11 cellular contexts compared by ENCODE assay signal in genomic region chr11:10379022-10379421, GRCh38.
DNase-seq lines count a peak whose midpoint lies in the region; ATAC-seq, FAIRE-seq and TF ChIP-seq lines count a peak whose summit lies in the region.
"Had no signal": no experiment of that assay in that cellular context is flagged by ENCODE, and none has a peak within 500 bp of the region (broad histone marks: within the 10 kb centered on the region; RNA-seq: fewer than 3 reads in every experiment).

No MANE protein-coding gene starts in this region.

- H2BK5ac ChIP-seq in mesendoderm (ENCODE audit: low read length) = no peak overlapping the region

- DNase-seq in CD1c-positive myeloid dendritic cell (ENCODE audit: extremely low spot score) (peak; percentile 18), M059J (ENCODE audit: low read depth) (peak; percentile 48), dermis microvascular lymphatic vessel endothelial cell (ENCODE audit: low read depth in 2 of 2) (peak; percentile 16 to 45), mesendoderm (peak; percentile 34), RCC 7860 (ENCODE audit: low spot score) (no peak), mucosa of gallbladder (ENCODE audit: low spot score) (no peak), gastrocnemius medialis (no peak)
- DNase-seq: ovary, T-helper 2 cell had no signal

- H3K18ac ChIP-seq in mesendoderm (ENCODE audit: low read length) = no peak overlapping the region

- no peak overlapping the region for H3K4me2 ChIP-seq in mesendoderm (ENCODE audit: low read length)

- no peak overlapping the region for H3K4ac ChIP-seq in mesendoderm (ENCODE audit: low read depth, low read length)

- no peak overlapping the region for H3K23ac ChIP-seq in mesendoderm (ENCODE audit: low read length)

- no peak overlapping the region for H3K9ac ChIP-seq in mesendoderm (ENCODE audit: low read length)

- H3K36me3 ChIP-seq in mesendoderm (ENCODE audit: control insufficient read depth, insufficient read depth, low read length) (no peaks in the 10 kb centered on the region), gastrocnemius medialis (no peaks in the 10 kb centered on the region)
- H3K36me3 ChIP-seq: ovary had no signal

- no peak overlapping the region for H3K56ac ChIP-seq in mesendoderm (ENCODE audit: low read length)

- H3K4me1 ChIP-seq in mesendoderm (ENCODE audit: control insufficient read depth, low read depth, low read length) (no peaks in the 10 kb centered on the region), gastrocnemius medialis (peaks cover 34 to 40% of the 10 kb centered on the region in 2 donors)

- in situ Hi-C loops in gastrocnemius medialis (cut with MboI; ENCODE audit: low sequenced_read_pairs in 4 of 4) = no loop called here

- H3K4me3 ChIP-seq in mesendoderm (ENCODE audit: low read length) (no peak overlapping the region), gastrocnemius medialis (no peak overlapping the region)
- H3K4me3 ChIP-seq: ovary had no signal

- H2BK15ac ChIP-seq in mesendoderm (replicated peaks; ENCODE audit: low read depth) = no peak overlapping the region

- H2AK5ac ChIP-seq in mesendoderm (ENCODE audit: low read length) = no peak overlapping the region

- no peak for FAIRE-seq in RCC 7860 (lab: Jason Lieb, UNC)

- H3K79me1 ChIP-seq in mesendoderm (ENCODE audit: low read length) = no peaks in the 10 kb centered on the region

- intact Hi-C loops in gastrocnemius medialis (cut with DNase I; ENCODE audit: low total_unique reads) = no loop called here

- H3K27ac ChIP-seq in mesendoderm (ENCODE audit: low read depth, low read length) = no peak overlapping the region
- no peak overlapping the region for H3K27ac ChIP-seq in gastrocnemius medialis
- H3K27ac ChIP-seq: epithelial cell of prostate, ovary had no signal

- TF ChIP-seq CTCF in gastrocnemius medialis (IDR thresholded peaks at IDR 0.05 in 4 of 5, conservative IDR thresholded peaks at IDR 0.05 in 1 of 5) = no peak

- WGBS in mesendoderm (ENCODE audit: extremely low coverage, insufficient coverage, low lambda C conversion rate) = no CpG with 5 or more reads among the region's 1 CpG

- H3K27me3 ChIP-seq in mesendoderm (ENCODE audit: insufficient read depth, low read length, poor library complexity) (no peaks in the 10 kb centered on the region), gastrocnemius medialis (no peaks in the 10 kb centered on the region)
- H3K27me3 ChIP-seq: ovary had no signal

- H4K8ac ChIP-seq in mesendoderm (ENCODE audit: low read depth, low read length) = no peak overlapping the region

- no peaks in the 10 kb centered on the region for H3K9me3 ChIP-seq in gastrocnemius medialis
- H3K9me3 ChIP-seq: ovary had no signal

- TF ChIP-seq POLR2A in gastrocnemius medialis (IDR thresholded peaks at IDR 0.05) = no peak

- no peak overlapping the region for H4K5ac ChIP-seq in mesendoderm (ENCODE audit: low read length)

- no peak overlapping the region for H2BK120ac ChIP-seq in mesendoderm (ENCODE audit: low read depth, low read length)

- no peaks in the 10 kb centered on the region for H3K79me2 ChIP-seq in mesendoderm (ENCODE audit: control insufficient read depth, insufficient read depth, low read length)

- ATAC-seq in gastrocnemius medialis (no peak), GM21528 (IDR thresholded peaks at IDR 0.05; ENCODE audit: low FRiP score, unreplicated experiment) (no peak)

Comparison
In these comparisons a context has a peak if more than half of its experiments do, and no peak if none do; other contexts are left out.
1. DNase-seq: peak in CD1c-positive myeloid dendritic cell (single experiment), M059J (single experiment), dermis microvascular lymphatic vessel endothelial cell (2 of 2) and mesendoderm (single experiment); none in RCC 7860 (single experiment), mucosa of gallbladder (single experiment) and gastrocnemius medialis (0 of 2).